8 cellular contexts compared by ENCODE assay signal in genomic region chr9:134475051-134475790, GRCh38.
A peak's percentile ranks its signal among the peaks of the same experiment; 100 is the strongest.
DNase-seq lines count a peak whose midpoint lies in the region; ATAC-seq and TF ChIP-seq lines count a peak whose summit lies in the region.

No MANE protein-coding gene starts in this region.

- H3K36me3 ChIP-seq in SK-N-SH (replicated peaks in 1 of 2; ENCODE audit: control insufficient read depth in 1 of 2, insufficient read depth in 2 of 2, low read length in 1 of 2) (no peaks in the 10 kb centered on the region), ascending aorta (no peaks in the 10 kb centered on the region), suprapubic skin (no peaks in the 10 kb centered on the region), OCI-LY7 (ENCODE audit: insufficient read depth, low read length) (no peaks in the 10 kb centered on the region)

- H3K27me3 ChIP-seq in SK-N-SH (ENCODE audit: insufficient read depth) (no peaks in the 10 kb centered on the region), ascending aorta (no peaks in the 10 kb centered on the region), suprapubic skin (no peaks in the 10 kb centered on the region)

- H2AFZ ChIP-seq in SK-N-SH (ENCODE audit: low read depth) (no peak overlapping the region), OCI-LY7 (ENCODE audit: low read length) (no peak overlapping the region)

- TF ChIP-seq RAD21 in SK-N-SH (IDR thresholded peaks at IDR 0.05; ENCODE audit: low read length), result no peak

- H3K79me2 ChIP-seq in SK-N-SH (ENCODE audit: insufficient read depth) (no peaks in the 10 kb centered on the region), OCI-LY7 (ENCODE audit: insufficient read depth, low read depth, low read length) (no peaks in the 10 kb centered on the region)

- TF ChIP-seq CTCF in SK-N-SH (IDR thresholded peaks at IDR 0.05) (no peak), ascending aorta (IDR thresholded peaks at IDR 0.05) (no peak), suprapubic skin (IDR thresholded peaks at IDR 0.05) (no peak), OCI-LY7 (conservative IDR thresholded peaks at IDR 0.05; ENCODE audit: low read length) (no peak)

- no peak for TF ChIP-seq POLR2A in suprapubic skin (IDR thresholded peaks at IDR 0.05)

- POLR2A ChIA-PET in SK-N-SH (lab: Yijun Ruan, JAX), result no interaction called here
- POLR2A ChIA-PET in OCI-LY7 (lab: Charles Lee), result no interaction called here

- H3K9ac ChIP-seq in SK-N-SH, result no peak overlapping the region

- H4K20me1 ChIP-seq in SK-N-SH (ENCODE audit: insufficient read depth) (no peaks in the 10 kb centered on the region), OCI-LY7 (ENCODE audit: insufficient read depth, low read length) (no peaks in the 10 kb centered on the region)

- intact Hi-C loops in ascending aorta (cut with DNase I), result loop anchor here (2.0 to 5.0 kb wide), 2 partner anchors 18 to 77 kb away; no protein-coding TSS in a partner anchor
- intact Hi-C loops in OCI-LY7 (cut with micrococcal nuclease; ENCODE audit: unreplicated experiment), result no loop called here

- no peaks in the 10 kb centered on the region for H3K4me1 ChIP-seq in SK-N-SH (ENCODE audit: control insufficient read depth in 1 of 2, insufficient read depth in 2 of 2, low read depth in 1 of 2, low read length in 1 of 2)
- peaks cover 43 to 45% of the 10 kb centered on the region in 2 donors for H3K4me1 ChIP-seq in ascending aorta
- peaks cover 15% of the 10 kb centered on the region for H3K4me1 ChIP-seq in suprapubic skin
- no peaks in the 10 kb centered on the region for H3K4me1 ChIP-seq in OCI-LY7 (ENCODE audit: insufficient read depth, low read length, poor library complexity, severe bottlenecking)

- ATAC-seq in SK-N-SH treated with all-trans-retinoic acid at 6 μM for 48 hours (peak; percentile 54), GM18517 (IDR thresholded peaks at IDR 0.05; ENCODE audit: unreplicated experiment) (no peak)

- 91% methylated on average over 15 of the region's 25 CpGs for WGBS in SK-N-SH (ENCODE audit: low lambda C conversion rate)
- WGBS in suprapubic skin, result 15% methylated on average over 7 of the region's 25 CpGs

- TF ChIP-seq EP300 in SK-N-SH (IDR thresholded peaks at IDR 0.05; ENCODE audit: borderline replicate concordance in 1 of 2, low read depth in 1 of 2, low read length in 1 of 2), result no peak
- TF ChIP-seq EP300 in suprapubic skin (IDR thresholded peaks at IDR 0.05), result no peak

- H3K4me3 ChIP-seq in SK-N-SH (ENCODE audit: low read depth in 2 of 2, low read length in 1 of 2) (no peak overlapping the region), ascending aorta (peak overlapping the region in 1 of 2 donors; percentile 2), suprapubic skin (no peak overlapping the region), OCI-LY7 (ENCODE audit: low read depth, low read length, poor library complexity, severe bottlenecking) (no peak overlapping the region)

- H3F3A ChIP-seq in SK-N-SH (replicated peaks; ENCODE audit: insufficient read depth), result no peaks in the 10 kb centered on the region

- H3K27ac ChIP-seq in SK-N-SH (ENCODE audit: low read depth in 2 of 2, low read length in 1 of 2), result no peak overlapping the region
- peak overlapping the region; percentile 78 to 90 for H3K27ac ChIP-seq in ascending aorta
- H3K27ac ChIP-seq in suprapubic skin, result peak overlapping the region; percentile 59
- no peak overlapping the region for H3K27ac ChIP-seq in OCI-LY7 (ENCODE audit: low read depth, low read length, poor library complexity, severe bottlenecking)

- H3K4me2 ChIP-seq in SK-N-SH, result no peak overlapping the region
- no peak overlapping the region for H3K4me2 ChIP-seq in OCI-LY7 (ENCODE audit: low read length)

- H3K9me2 ChIP-seq in SK-N-SH (no peaks in the 10 kb centered on the region), OCI-LY7 (ENCODE audit: insufficient read depth, low read length) (no peaks in the 10 kb centered on the region)

- DNase-seq in SK-N-SH, result no peak
- DNase-seq in ascending aorta (ENCODE audit: low spot score in 2 of 2), result peak in 1 of 2 donors; percentile 88
- peak; percentile 68 for DNase-seq in left kidney (ENCODE audit: low read depth, low spot score)
- peak in 1 of 2 donors; percentile 88 for DNase-seq in suprapubic skin (ENCODE audit: low spot score in 2 of 2)
- DNase-seq in OCI-LY7 (ENCODE audit: low spot score), result no peak
- no peak for DNase-seq in T-helper 2 cell

- CTCF ChIA-PET in SK-N-SH (lab: Yijun Ruan, JAX), result interaction anchor here (1.0 kb wide), 1 partner anchor 304 kb away, joined by 3 read pairs; no protein-coding TSS in a partner anchor
- CTCF ChIA-PET in OCI-LY7 (lab: Charles Lee; ENCODE audit: unreplicated experiment), result no interaction called here

- BruUV-seq in OCI-LY7 (replicated peaks; lab: Mats Ljungman, UMichigan), result no TSS peak

- no peaks in the 10 kb centered on the region for H3K9me3 ChIP-seq in SK-N-SH
- H3K9me3 ChIP-seq in ascending aorta, result no peaks in the 10 kb centered on the region
- no peaks in the 10 kb centered on the region for H3K9me3 ChIP-seq in suprapubic skin
- H3K9me3 ChIP-seq in OCI-LY7 (ENCODE audit: low read length), result no peaks in the 10 kb centered on the region

TF ChIP-seq in SK-N-SH treated with all-trans-retinoic acid at 6 μM for 48 hours, 23 proteins besides CTCF, POLR2A, EP300 and RAD21:
- TF ChIP-seq CSRNP3 (CRISPR knock-in tag; IDR thresholded peaks at IDR 0.05) (no peak), ZNF565 (CRISPR knock-in tag; conservative IDR thresholded peaks at IDR 0.05; ENCODE audit: low read depth) (no peak), SNAI2 (CRISPR knock-in tag; IDR thresholded peaks at IDR 0.05) (no peak), ZNF70 (CRISPR knock-in tag; IDR thresholded peaks at IDR 0.05) (no peak), ESRRG (CRISPR knock-in tag; IDR thresholded peaks at IDR 0.05) (no peak), PATZ1 (CRISPR knock-in tag; IDR thresholded peaks at IDR 0.05; ENCODE audit: borderline replicate concordance) (no peak)
TF ChIP-seq in SK-N-SH treated with all-trans-retinoic acid at 6 μM for 48 hours: peak in this region for 0.

TF ChIP-seq in SK-N-SH, 30 proteins besides CTCF, POLR2A, EP300 and RAD21:
- TF ChIP-seq RXRA (IDR thresholded peaks at IDR 0.05; ENCODE audit: borderline replicate concordance, low read depth) (no peak), RCOR1 (IDR thresholded peaks at IDR 0.05; ENCODE audit: low read length) (no peak), ZBTB33 (IDR thresholded peaks at IDR 0.05; ENCODE audit: borderline replicate concordance, low read depth) (no peak)

Comparison
In these comparisons a context has a peak if more than half of its experiments do, and no peak if none do; other contexts are left out.
1. H3K27ac ChIP-seq: peak in ascending aorta (2 of 2) and suprapubic skin (single experiment); none in SK-N-SH (0 of 2) and OCI-LY7 (single experiment).